Comparison of ENCODE assay signal across 8 cellular contexts in genomic region chr3:14548321-14548729, GRCh38. TPM values are rescaled to one million over a fixed set of nuclear protein-coding genes. Genes with fewer than 3 reads are reported as not detected.
DNase-seq lines count a peak whose midpoint lies in the region; ATAC-seq and TF ChIP-seq lines count a peak whose summit lies in the region.

No MANE protein-coding gene starts in this region.

- H3K4me1 ChIP-seq in osteoblast (ENCODE audit: insufficient read depth, low read length) = no peaks in the 10 kb centered on the region

- no peak overlapping the region for H3K4me3 ChIP-seq in foreskin fibroblast (ENCODE audit: low read depth in 1 of 2, low read length in 2 of 2)
- no peak overlapping the region for H3K4me3 ChIP-seq in osteoblast (ENCODE audit: insufficient read depth, low read length)

- H3K27ac ChIP-seq in osteoblast (ENCODE audit: low read depth, low read length) = no peak overlapping the region

- no peaks in the 10 kb centered on the region for H3K79me2 ChIP-seq in osteoblast (ENCODE audit: insufficient read depth, low read length)

- DNase-seq in AML-193 (lab: John Stamatoyannopoulos, UW) = peak; percentile 31 to 60
- DNase-seq in GM19240 (ENCODE audit: insufficient read length, low spot score) = peak; percentile 56
- peak; percentile 39 for DNase-seq in NCI-H524 treated with DMSO at 0.1 percent for 48 hours (lab: John Stamatoyannopoulos, UW)
- peak; percentile 34 for DNase-seq in activated T-cell treated with anti-CD3 and anti-CD28 coated beads for 24 hours (ENCODE audit: low read depth)
- DNase-seq in foreskin fibroblast = peak; percentile 58 to 83
- DNase-seq in osteoblast (ENCODE audit: insufficient read length, low spot score, missing footprints) = peak; percentile 98

- TF ChIP-seq POLR2A in GM18505 (IDR thresholded peaks at IDR 0.05; ENCODE audit: borderline replicate concordance, extremely low read depth, insufficient read depth, insufficient read length) = no peak

- no peaks in the 10 kb centered on the region for H3K36me3 ChIP-seq in osteoblast (ENCODE audit: insufficient read depth, low read length)

- no peak overlapping the region for H2AFZ ChIP-seq in osteoblast (ENCODE audit: low read length)

- H4K20me1 ChIP-seq in osteoblast (ENCODE audit: insufficient read depth, low read length) = no peaks in the 10 kb centered on the region

- peaks cover 27% of the 10 kb centered on the region for H3K27me3 ChIP-seq in osteoblast (ENCODE audit: insufficient read depth, low read length)

- no peak overlapping the region for H3K4me2 ChIP-seq in osteoblast (ENCODE audit: insufficient read depth, low read length)

- ATAC-seq in GM19395 (IDR thresholded peaks at IDR 0.05; ENCODE audit: unreplicated experiment) = no peak
- no peak for ATAC-seq in GM18505 (IDR thresholded peaks at IDR 0.05; ENCODE audit: unreplicated experiment)

- TF ChIP-seq CTCF in foreskin fibroblast (IDR thresholded peaks at IDR 0.05; ENCODE audit: low read depth, low read length) (peak; percentile 83), osteoblast (IDR thresholded peaks at IDR 0.05; ENCODE audit: extremely low read depth, low read depth, low read length) (peak; percentile 71)

- H3K9me3 ChIP-seq in osteoblast (ENCODE audit: low read depth, low read length) = no peaks in the 10 kb centered on the region

RNA-seq across cellular contexts. Expression of gene GRIP2, which starts 8.2 kb away (rescaled TPM):
- under 0.01 and 1.4 TPM in 2 replicates for total RNA-seq in osteoblast

Comparison
In these comparisons a context has a peak if more than half of its experiments do, and no peak if none do; other contexts are left out.
1. DNase-seq: peak in every context shown above with its lines; median percentile 98 in osteoblast; 70 in foreskin fibroblast; 56 in GM19240; 46 in AML-193; 39 in NCI-H524 treated with DMSO at 0.1 percent for 48 hours; 34 in activated T-cell treated with anti-CD3 and anti-CD28 coated beads for 24 hours.